Comparison of ENCODE assay signal across 8 cellular contexts in the genomic region with DNA sequence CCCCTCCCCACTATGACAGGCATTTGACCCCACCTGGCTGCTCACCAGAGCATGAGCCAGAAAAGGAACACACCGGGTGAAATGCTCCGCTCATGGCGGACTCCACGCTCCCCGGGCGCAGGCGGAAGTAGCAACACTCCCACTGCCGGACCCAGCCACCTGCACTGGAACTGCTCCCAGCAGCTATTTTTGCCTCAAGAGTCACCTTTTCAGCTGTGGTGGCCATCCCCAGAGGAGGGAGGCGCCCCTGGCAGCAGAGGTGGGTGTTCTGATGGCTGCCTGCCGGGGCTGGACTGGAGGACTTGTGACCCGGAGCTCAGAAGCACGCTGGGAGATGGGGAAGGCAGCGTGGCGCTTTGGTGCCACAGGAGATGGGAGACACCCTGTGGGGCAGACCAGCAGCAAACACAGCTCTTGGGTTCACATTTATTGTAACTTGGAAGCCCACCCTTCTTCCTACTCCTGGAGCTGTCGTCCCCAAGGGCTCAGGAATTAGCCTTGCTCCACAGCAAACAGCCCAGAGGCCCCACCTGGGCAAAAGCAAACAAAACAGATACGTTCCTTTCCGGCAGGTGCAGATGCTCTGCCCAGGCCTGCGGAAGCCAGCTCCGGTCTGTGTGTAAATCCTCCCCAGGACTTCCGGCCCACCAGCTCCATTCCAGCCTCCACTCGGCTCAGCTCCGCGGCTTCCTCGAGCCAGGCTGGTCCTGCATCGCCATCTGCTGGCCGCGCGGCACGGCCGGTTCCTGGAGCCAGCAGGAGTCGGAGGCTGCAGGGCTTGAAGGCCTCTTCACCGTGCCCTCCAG. TPM values are rescaled to one million over a fixed set of nuclear protein-coding genes. Genes with fewer than 3 reads are reported as not detected.
DNase-seq lines count a peak whose midpoint lies in the region; ATAC-seq and TF ChIP-seq lines count a peak whose summit lies in the region.

No MANE protein-coding gene starts in this region.

- H3K9me3 ChIP-seq in suprapubic skin, result no peaks in the 10 kb centered on the region

- H3K4me3 Mint-ChIP-seq in osteocyte (ENCODE audit: unreplicated experiment), result peak overlapping the region; percentile 22

- no peak for TF ChIP-seq EP300 in suprapubic skin (IDR thresholded peaks at IDR 0.05)

- peaks cover 24% of the 10 kb centered on the region for H3K36me3 ChIP-seq in suprapubic skin

- DNase-seq in AG09319 (ENCODE audit: extremely low read depth, low read depth), result peak; percentile 85
- DNase-seq in GM19240 (ENCODE audit: insufficient read length, low spot score), result peak; percentile 44
- DNase-seq in NCI-H1048 (lab: John Stamatoyannopoulos, UW), result peak; percentile 80
- DNase-seq in activated naive CD4-positive, alpha-beta T cell treated with anti-CD3 and anti-CD28 coated beads, Interleukin-2, amount 50 U/mL, for 16 hours, result peak; percentile 89
- peak; percentile 87 for DNase-seq in germinal center (ENCODE audit: low spot score)
- peak; percentile 96 for DNase-seq in osteocyte (ENCODE audit: extremely low spot score, unreplicated experiment)
- DNase-seq in suprapubic skin (ENCODE audit: low spot score in 2 of 2), result peak; percentile 95

- peak; percentile 34 for ATAC-seq in SK-N-SH treated with all-trans-retinoic acid at 6 μM for 48 hours

- 34% methylated on average over 22 of the region's 32 CpGs for WGBS in suprapubic skin

- no peak for TF ChIP-seq POLR2A in suprapubic skin (IDR thresholded peaks at IDR 0.05)

- H3K27me3 ChIP-seq in suprapubic skin, result no peaks in the 10 kb centered on the region

- peaks cover 16% of the 10 kb centered on the region for H3K36me3 Mint-ChIP-seq in osteocyte (ENCODE audit: unreplicated experiment)

- peaks cover 66% of the 10 kb centered on the region for H3K4me1 Mint-ChIP-seq in osteocyte (ENCODE audit: unreplicated experiment)

- TF ChIP-seq CTCF in AG09319 (IDR thresholded peaks at IDR 0.05; ENCODE audit: low read depth, low read length) (peak; percentile 100), osteocyte (IDR thresholded peaks at IDR 0.05) (peak; percentile 99), suprapubic skin (IDR thresholded peaks at IDR 0.05) (peak; percentile 87 to 97)

- H3K4me3 ChIP-seq in suprapubic skin, result peak overlapping the region; percentile 34

- H3K4me1 ChIP-seq in suprapubic skin, result peaks cover 74% of the 10 kb centered on the region

- H3K27ac ChIP-seq in suprapubic skin, result peak overlapping the region; percentile 28

- no peaks in the 10 kb centered on the region for H3K9me3 Mint-ChIP-seq in osteocyte (ENCODE audit: unreplicated experiment)

- H3K27me3 Mint-ChIP-seq in osteocyte (ENCODE audit: unreplicated experiment), result no peaks in the 10 kb centered on the region

- H3K27ac Mint-ChIP-seq in osteocyte (ENCODE audit: unreplicated experiment), result peak overlapping the region; percentile 81

TF ChIP-seq in SK-N-SH treated with all-trans-retinoic acid at 6 μM for 48 hours, 23 proteins besides CTCF, POLR2A, EP300 and RAD21:
- TF ChIP-seq ARNTL (CRISPR knock-in tag; IDR thresholded peaks at IDR 0.05; ENCODE audit: borderline replicate concordance, low read depth) (no peak), GLIS3 (CRISPR knock-in tag; IDR thresholded peaks at IDR 0.05) (no peak), POU6F1 (CRISPR knock-in tag; IDR thresholded peaks at IDR 0.05; ENCODE audit: borderline replicate concordance, low read depth) (no peak), CSDC2 (CRISPR knock-in tag; IDR thresholded peaks at IDR 0.05) (no peak)
- TF ChIP-seq, protein P1, sequence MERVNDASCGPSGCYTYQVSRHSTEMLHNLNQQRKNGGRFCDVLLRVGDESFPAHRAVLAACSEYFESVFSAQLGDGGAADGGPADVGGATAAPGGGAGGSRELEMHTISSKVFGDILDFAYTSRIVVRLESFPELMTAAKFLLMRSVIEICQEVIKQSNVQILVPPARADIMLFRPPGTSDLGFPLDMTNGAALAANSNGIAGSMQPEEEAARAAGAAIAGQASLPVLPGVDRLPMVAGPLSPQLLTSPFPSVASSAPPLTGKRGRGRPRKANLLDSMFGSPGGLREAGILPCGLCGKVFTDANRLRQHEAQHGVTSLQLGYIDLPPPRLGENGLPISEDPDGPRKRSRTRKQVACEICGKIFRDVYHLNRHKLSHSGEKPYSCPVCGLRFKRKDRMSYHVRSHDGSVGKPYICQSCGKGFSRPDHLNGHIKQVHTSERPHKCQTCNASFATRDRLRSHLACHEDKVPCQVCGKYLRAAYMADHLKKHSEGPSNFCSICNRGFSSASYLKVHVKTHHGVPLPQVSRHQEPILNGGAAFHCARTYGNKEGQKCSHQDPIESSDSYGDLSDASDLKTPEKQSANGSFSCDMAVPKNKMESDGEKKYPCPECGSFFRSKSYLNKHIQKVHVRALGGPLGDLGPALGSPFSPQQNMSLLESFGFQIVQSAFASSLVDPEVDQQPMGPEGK (CRISPR knock-in tag; IDR thresholded peaks at IDR 0.05; ENCODE audit: borderline replicate concordance), result no peak

RNA-seq across cellular contexts. Expression of gene RPS19BP1, which starts 3.7 kb away (rescaled TPM):
- total RNA-seq in osteocyte, result 51.1 and 53.1 TPM in 2 replicates
- total RNA-seq in suprapubic skin, result 10 to 100 TPM; 61.2 to 89.5 (median 80.6) TPM

RNA-seq across cellular contexts. Expression of gene ATF4, which starts 8.5 kb away (rescaled TPM):
- total RNA-seq in osteocyte (408 and 440 TPM in 2 replicates), suprapubic skin (100 to 1,000 TPM; 234 to 335 (median 284) TPM)

RNA-seq across cellular contexts. Expression of gene MIEF1, which starts 26.8 kb away (rescaled TPM):
- total RNA-seq in osteocyte (24.8 and 25.8 TPM in 2 replicates), suprapubic skin (10 to 100 TPM; 19.2 to 23.6 (median 23.4) TPM)

RNA-seq across cellular contexts. Expression of gene CACNA1I, which starts 41.7 kb away (rescaled TPM):
- total RNA-seq in osteocyte, result 0.03 TPM in 2 replicates
- total RNA-seq in suprapubic skin, result under 1 TPM in 3 of 4 donors, not detected in 1; 0.08 to 0.80 (median 0.17) TPM

Comparison
In these comparisons a context has a peak if more than half of its experiments do, and no peak if none do; other contexts are left out.
1. Peak in every context shown above with its lines: DNase-seq, ATAC-seq, H3K4me3 ChIP-seq and H3K27ac ChIP-seq.
2. DNase-seq: peak in every context shown above with its lines; median percentile 96 in osteocyte; 95 in suprapubic skin; 89 in activated naive CD4-positive, alpha-beta T cell treated with anti-CD3 and anti-CD28 coated beads, Interleukin-2, amount 50 U/mL, for 16 hours; 87 in germinal center; 85 in AG09319; 80 in NCI-H1048; 44 in GM19240.